Comparison of ENCODE assay signal across 8 cellular contexts in genomic region chr7:12686894-12687212, GRCh38. TPM values are rescaled to one million over a fixed set of nuclear protein-coding genes. Genes with fewer than 3 reads are reported as not detected.
DNase-seq lines count a peak whose midpoint lies in the region; ATAC-seq lines count a peak whose summit lies in the region.

No MANE protein-coding gene starts in this region.

- peak overlapping the region; percentile 79 to 89 for H3K9ac ChIP-seq in stomach smooth muscle (ENCODE audit: low read length in 2 of 2)

- H3K27me3 Mint-ChIP-seq in activated CD4-positive, alpha-beta memory T cell treated with anti-CD3 and anti-CD28 coated beads, Interleukin-2, amount 10 ng/mL, durations not matched to agents 7 days and 5 days = no peaks in the 10 kb centered on the region

- no peaks in the 10 kb centered on the region for H3K36me3 ChIP-seq in stomach smooth muscle (ENCODE audit: control insufficient read depth in 2 of 2, insufficient read depth in 2 of 2, low read length in 2 of 2)

- peak overlapping the region; percentile 98 for H3K4me3 Mint-ChIP-seq in activated CD4-positive, alpha-beta memory T cell treated with anti-CD3 and anti-CD28 coated beads, Interleukin-2, amount 10 ng/mL, durations not matched to agents 7 days and 5 days

- H3K4me1 Mint-ChIP-seq in activated CD4-positive, alpha-beta memory T cell treated with anti-CD3 and anti-CD28 coated beads, Interleukin-2, amount 10 ng/mL, durations not matched to agents 7 days and 5 days = peaks cover 47% of the 10 kb centered on the region

- peak overlapping the region; percentile 94 for H3K4me3 ChIP-seq in iPS-18c (ENCODE audit: insufficient read depth, low read depth, low read length)
- peak overlapping the region; percentile 75 to 82 for H3K4me3 ChIP-seq in stomach smooth muscle (ENCODE audit: low read length in 2 of 2)

- DNase-seq in NCI-H1694 (lab: John Stamatoyannopoulos, UW) (peak; percentile 47), NCI-H1694 treated with DMSO at 0.1 percent for 48 hours (lab: John Stamatoyannopoulos, UW) (no peak), SK-N-DZ (ENCODE audit: low spot score) (no peak), ureter (ENCODE audit: low spot score) (no peak)
- no peak for DNase-seq in activated CD4-positive, alpha-beta memory T cell treated with anti-CD3 and anti-CD28 coated beads, Interleukin-2, amount 10 ng/mL, durations not matched to agents 7 days and 5 days

- POLR2A ChIA-PET in activated CD4-positive, alpha-beta memory T cell treated with anti-CD3 and anti-CD28 coated beads, Interleukin-2, amount 10 ng/mL, durations not matched to agents 7 days and 5 days (lab: Charles Lee) = interaction anchor here (0.7 to 2.6 kb wide), 14 partner anchors 9 to 371 kb away, joined by 3 to 46 read pairs (median 4); partner anchors contain the start of gene VWDE

- CTCF ChIA-PET in activated CD4-positive, alpha-beta memory T cell treated with anti-CD3 and anti-CD28 coated beads, Interleukin-2, amount 10 ng/mL, durations not matched to agents 7 days and 5 days (lab: Charles Lee) = interaction anchor here (0.7 to 4.5 kb wide), 44 partner anchors 9 to 1748 kb away, joined by 3 to 69 read pairs (median 5); no protein-coding TSS in a partner anchor

- no peak for ATAC-seq in HG03159 (IDR thresholded peaks at IDR 0.05; ENCODE audit: unreplicated experiment)

- H3K27ac ChIP-seq in stomach smooth muscle (ENCODE audit: low read length) = peak overlapping the region; percentile 74

- H3K27me3 ChIP-seq in stomach smooth muscle (ENCODE audit: control insufficient read depth in 1 of 2, insufficient read depth in 2 of 2, low read length in 2 of 2) = no peaks in the 10 kb centered on the region

- H3K9me3 ChIP-seq in iPS-18c (ENCODE audit: control insufficient read depth, insufficient read depth, low read length) = peaks cover 2% of the 10 kb centered on the region
- no peaks in the 10 kb centered on the region for H3K9me3 ChIP-seq in stomach smooth muscle (ENCODE audit: control insufficient read depth in 2 of 2, low read length in 2 of 2)

- peaks cover 4% of the 10 kb centered on the region for H3K4me1 ChIP-seq in stomach smooth muscle (ENCODE audit: control insufficient read depth, insufficient read depth, low read length)

- peaks cover 11% of the 10 kb centered on the region for H3K36me3 Mint-ChIP-seq in activated CD4-positive, alpha-beta memory T cell treated with anti-CD3 and anti-CD28 coated beads, Interleukin-2, amount 10 ng/mL, durations not matched to agents 7 days and 5 days (ENCODE audit: low read depth)

- H3K27ac Mint-ChIP-seq in activated CD4-positive, alpha-beta memory T cell treated with anti-CD3 and anti-CD28 coated beads, Interleukin-2, amount 10 ng/mL, durations not matched to agents 7 days and 5 days = peak overlapping the region; percentile 91

- H3K9me3 Mint-ChIP-seq in activated CD4-positive, alpha-beta memory T cell treated with anti-CD3 and anti-CD28 coated beads, Interleukin-2, amount 10 ng/mL, durations not matched to agents 7 days and 5 days = no peaks in the 10 kb centered on the region

RNA-seq across cellular contexts. Expression of gene ARL4A, which starts 0.6 kb away (rescaled TPM):
- 10 to 100 TPM; 19.1 to 19.8 TPM for total RNA-seq in activated CD4-positive, alpha-beta memory T cell treated with anti-CD3 and anti-CD28 coated beads, Interleukin-2, amount 10 ng/mL, durations not matched to agents 7 days and 5 days
- polyA plus RNA-seq in SK-N-DZ (2014; cell fraction: cytosol; rRNA removed) = 6.1 and 10.7 TPM in 2 replicates
- polyA plus RNA-seq in SK-N-DZ (2014; cell fraction: nucleus; rRNA removed) = 3.8 and 8.4 TPM in 2 replicates
- 22.6 TPM for total RNA-seq in ureter
